ENCODE assay signal across 25 cellular contexts in genomic region chr11:68375337-68375736, GRCh38.
DNase-seq lines count a peak whose midpoint lies in the region; ATAC-seq and TF ChIP-seq lines count a peak whose summit lies in the region.
"Had no signal": no experiment of that assay in that cellular context is flagged by ENCODE, and none has a peak within 500 bp of the region (broad histone marks: within the 10 kb centered on the region; RNA-seq: fewer than 3 reads in every experiment).

No MANE protein-coding gene starts in this region.

- H3K27me3 ChIP-seq in Panc1 (ENCODE audit: control insufficient read depth, insufficient read depth, low read length) = no peaks in the 10 kb centered on the region
- H3K27me3 ChIP-seq in neural progenitor cell = no peaks in the 10 kb centered on the region
- no peaks in the 10 kb centered on the region for H3K27me3 ChIP-seq in uterus
- H3K27me3 ChIP-seq: cardiac muscle cell, dorsolateral prefrontal cortex had no signal

- H2AFZ ChIP-seq in neural progenitor cell (replicated peaks) = no peak overlapping the region

- H3K36me3 ChIP-seq in Panc1 (ENCODE audit: control insufficient read depth, insufficient read depth, low read length) (no peaks in the 10 kb centered on the region), neural progenitor cell (no peaks in the 10 kb centered on the region), uterus (no peaks in the 10 kb centered on the region)
- H3K36me3 ChIP-seq: cardiac muscle cell had no signal

- H3K27me3 Mint-ChIP-seq in neural progenitor cell (ENCODE audit: insufficient read depth, low read depth) = peaks cover 5% of the 10 kb centered on the region

- ATAC-seq in Panc1 = no peak
- ATAC-seq: activated T-cell treated with anti-CD3 and anti-CD28 coated beads, Interleukin-2, amount 50 U/mL, for 4 hours; left ventricle myocardium superior; right cardiac atrium; stimulated activated naive CD8-positive, alpha-beta T cell treated with anti-CD3 and anti-CD28 coated beads, Interleukin-15, amount 100 ng/mL, for 72 hours had no signal

- peak overlapping the region; percentile 79 for H3K4me3 Mint-ChIP-seq in neural progenitor cell
- H3K4me3 Mint-ChIP-seq: activated T-cell treated with anti-CD3 and anti-CD28 coated beads, Interleukin-2, amount 50 U/mL, for 4 hours; stimulated activated naive CD8-positive, alpha-beta T cell treated with anti-CD3 and anti-CD28 coated beads, Interleukin-15, amount 100 ng/mL, for 72 hours had no signal

- DNase-seq in Panc1 (ENCODE audit: low read depth, low spot score) (no peak), coronary artery (ENCODE audit: low spot score) (no peak), neural progenitor cell (ENCODE audit: low spot score) (no peak), uterus (no peak), HEK293T (ENCODE audit: extremely low spot score) (no peak), NCI-H82 (lab: John Stamatoyannopoulos, UW) (no peak), GF-D8 (lab: John Stamatoyannopoulos, UW) (no peak)
- DNase-seq: activated CD4-positive, alpha-beta T cell treated with anti-CD3 and anti-CD28 coated beads for 4 hours; activated naive CD4-positive, alpha-beta T cell treated with Interleukin-2 at 50 U/mL for 16 hours; activated T-cell treated with anti-CD3 and anti-CD28 coated beads, Interleukin-2, amount 50 U/mL, for 4 hours; amniotic stem cell; DND-41; dorsolateral prefrontal cortex; hippocampal formation; Kasumi-1; NCI-H187 treated with DMSO at 0.1 percent for 48 hours; NCI-H345; right cardiac atrium; SHP77 treated with DMSO at 0.1 percent for 48 hours; stimulated activated CD4-positive, alpha-beta T cell treated with anti-CD3 and anti-CD28 coated beads, Interleukin-12 subunit alpha, Interleukin-12 subunit beta, amount 100 ng/mL, for 4 hours; stimulated activated CD4-positive, alpha-beta T cell treated with anti-CD3 and anti-CD28 coated beads, Interleukin-4, amount 100 ng/mL, for 4 hours; stimulated activated naive CD8-positive, alpha-beta T cell treated with anti-CD3 and anti-CD28 coated beads, Interleukin-15, amount 100 ng/mL, for 72 hours had no signal

- H3K4me1 ChIP-seq in Panc1 (ENCODE audit: control insufficient read depth, insufficient read depth, low read length) (peaks cover 86% of the 10 kb centered on the region), neural progenitor cell (peaks cover 5% of the 10 kb centered on the region), uterus (peaks cover 0 to 39% of the 10 kb centered on the region in 2 donors)

- POLR2A ChIA-PET in Panc1 (lab: Charles Lee) (no interaction called here), HEK293T (lab: Yijun Ruan, JAX) (no interaction called here)

- H3K4me1 Mint-ChIP-seq in neural progenitor cell = peaks cover 64% of the 10 kb centered on the region

- no peak overlapping the region for H3K9ac ChIP-seq in neural progenitor cell

- peaks cover 6% of the 10 kb centered on the region for H4K20me1 ChIP-seq in neural progenitor cell (ENCODE audit: low read depth)

- peaks cover 14% of the 10 kb centered on the region for H3K36me3 Mint-ChIP-seq in neural progenitor cell

- TF ChIP-seq POLR2A in uterus (IDR thresholded peaks at IDR 0.05) = no peak

- CTCF ChIA-PET in Panc1 (lab: Charles Lee) (no interaction called here), HEK293T (lab: Yijun Ruan, JAX) (no interaction called here)

- H3K27ac Mint-ChIP-seq in neural progenitor cell = peak overlapping the region; percentile 39
- H3K27ac Mint-ChIP-seq: stimulated activated naive CD8-positive, alpha-beta T cell treated with anti-CD3 and anti-CD28 coated beads, Interleukin-15, amount 100 ng/mL, for 72 hours had no signal

- intact Hi-C loops in Panc1 (cut with micrococcal nuclease; ENCODE audit: unreplicated experiment) = no loop called here
- intact Hi-C loops in uterus (cut with DNase I; ENCODE audit: low total_unique reads) = no loop called here

- H3K4me3 ChIP-seq in Panc1 (ENCODE audit: low read depth in 2 of 2, low read length in 2 of 2) = no peak overlapping the region
- no peak overlapping the region for H3K4me3 ChIP-seq in coronary artery
- H3K4me3 ChIP-seq in neural progenitor cell = no peak overlapping the region
- H3K4me3 ChIP-seq in uterus = no peak overlapping the region
- H3K4me3 ChIP-seq: cardiac muscle cell had no signal

- H3F3A ChIP-seq in neural progenitor cell (ENCODE audit: low read depth) = no peaks in the 10 kb centered on the region

- no peak for TF ChIP-seq CTCF in Panc1 (IDR thresholded peaks at IDR 0.05)
- TF ChIP-seq CTCF in coronary artery (IDR thresholded peaks at IDR 0.05) = no peak
- TF ChIP-seq CTCF in neural progenitor cell (IDR thresholded peaks at IDR 0.05) = no peak
- TF ChIP-seq CTCF in uterus (IDR thresholded peaks at IDR 0.05) = no peak

- H3K9me3 ChIP-seq in Panc1 (ENCODE audit: control insufficient read depth, insufficient read depth, low read depth, low read length) (no peaks in the 10 kb centered on the region), neural progenitor cell (ENCODE audit: low read depth) (no peaks in the 10 kb centered on the region), uterus (no peaks in the 10 kb centered on the region)

- in situ Hi-C loops in Panc1 (cut with HindIII; ENCODE audit: low pct_unique_long_range_greater_than_20kb, low sequenced_read_pairs) = no loop called here

- no peaks in the 10 kb centered on the region for H3K9me3 Mint-ChIP-seq in neural progenitor cell
- H3K9me3 Mint-ChIP-seq: activated T-cell treated with anti-CD3 and anti-CD28 coated beads, Interleukin-2, amount 50 U/mL, for 4 hours had no signal

- no peak overlapping the region for H3K4me2 ChIP-seq in neural progenitor cell

- peak overlapping the region; percentile 48 for H3K27ac ChIP-seq in Panc1 (ENCODE audit: low read length)
- peak overlapping the region; percentile 93 to 94 for H3K27ac ChIP-seq in coronary artery
- H3K27ac ChIP-seq in neural progenitor cell = no peak overlapping the region
- peak overlapping the region; percentile 85 to 88 for H3K27ac ChIP-seq in uterus
- H3K27ac ChIP-seq: epithelial cell of prostate had no signal

- H3K79me2 ChIP-seq in neural progenitor cell (ENCODE audit: low read depth) = no peaks in the 10 kb centered on the region

- BruUV-seq in Panc1 (replicated peaks; lab: Mats Ljungman, UMichigan) = no TSS peak

TF ChIP-seq in HEK293T, 16 proteins besides CTCF, POLR2A, EP300 and RAD21:
- TF ChIP-seq BHLHE40 (IDR thresholded peaks at IDR 0.05; ENCODE audit: borderline replicate concordance) (no peak), SP1 (IDR thresholded peaks at IDR 0.05) (no peak), LEF1 (IDR thresholded peaks at IDR 0.05; ENCODE audit: borderline replicate concordance) (no peak), TARDBP (IDR thresholded peaks at IDR 0.05) (no peak), L3MBTL2 (conservative IDR thresholded peaks at IDR 0.05) (no peak), ARNT (IDR thresholded peaks at IDR 0.05) (no peak), NFRKB (IDR thresholded peaks at IDR 0.05) (no peak), HDGF (IDR thresholded peaks at IDR 0.05; ENCODE audit: borderline replicate concordance) (no peak), SUZ12 (IDR thresholded peaks at IDR 0.05) (no peak), FOXA1 (IDR thresholded peaks at IDR 0.05) (no peak), ELF4 (IDR thresholded peaks at IDR 0.05) (no peak), CTBP1 (IDR thresholded peaks at IDR 0.05; ENCODE audit: borderline replicate concordance) (no peak), FOXM1 (IDR thresholded peaks at IDR 0.05; ENCODE audit: borderline replicate concordance) (no peak), ZNF384 (IDR thresholded peaks at IDR 0.05) (no peak), FOXK2 (IDR thresholded peaks at IDR 0.05) (no peak)
- TF ChIP-seq, protein P1, sequence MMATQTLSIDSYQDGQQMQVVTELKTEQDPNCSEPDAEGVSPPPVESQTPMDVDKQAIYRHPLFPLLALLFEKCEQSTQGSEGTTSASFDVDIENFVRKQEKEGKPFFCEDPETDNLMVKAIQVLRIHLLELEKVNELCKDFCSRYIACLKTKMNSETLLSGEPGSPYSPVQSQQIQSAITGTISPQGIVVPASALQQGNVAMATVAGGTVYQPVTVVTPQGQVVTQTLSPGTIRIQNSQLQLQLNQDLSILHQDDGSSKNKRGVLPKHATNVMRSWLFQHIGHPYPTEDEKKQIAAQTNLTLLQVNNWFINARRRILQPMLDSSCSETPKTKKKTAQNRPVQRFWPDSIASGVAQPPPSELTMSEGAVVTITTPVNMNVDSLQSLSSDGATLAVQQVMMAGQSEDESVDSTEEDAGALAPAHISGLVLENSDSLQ (IDR thresholded peaks at IDR 0.05) = no peak
